ENCODE assay signal across 1 cellular context in genomic region chr20:63785646-63786255, GRCh38.
TF ChIP-seq lines count a peak whose summit lies in the region.

No MANE protein-coding gene starts in this region.

TF ChIP-seq in endothelial cell of umbilical vein, 7 proteins besides CTCF, POLR2A, EP300 and RAD21:
- TF ChIP-seq FOS (IDR thresholded peaks at IDR 0.05; ENCODE audit: borderline replicate concordance, insufficient read depth, low read length) (no peak), POLR2AphosphoS5 (IDR thresholded peaks at IDR 0.05; ENCODE audit: insufficient read depth, low read depth, low read length) (no peak), EZH2 (IDR thresholded peaks at IDR 0.05; ENCODE audit: borderline replicate concordance, low read depth, low read length, severe bottlenecking) (no peak)
